ENCODE assay signal across 19 cellular contexts in genomic region chr9:103707181-103707580, GRCh38.
"Had no signal": no experiment of that assay in that cellular context is flagged by ENCODE, and none has a peak within 500 bp of the region (broad histone marks: within the 10 kb centered on the region; RNA-seq: fewer than 3 reads in every experiment).

No MANE protein-coding gene starts in this region.

- H3K36me3 Mint-ChIP-seq: naive thymus-derived CD4-positive, alpha-beta T cell had no signal

- H3K4me1 Mint-ChIP-seq: naive thymus-derived CD4-positive, alpha-beta T cell had no signal

- H3K27me3 ChIP-seq: body of pancreas, foreskin keratinocyte, left lung, upper lobe of left lung had no signal

- H3K27ac Mint-ChIP-seq: activated naive CD4-positive, alpha-beta T cell treated with anti-CD3 and anti-CD28 coated beads for 36 hours; dendritic cell treated with granulocyte-macrophage colony-stimulating factor and Interleukin-4, amounts not matched to agents 40 ng/mL and 50 ng/mL, for 4 days; naive thymus-derived CD4-positive, alpha-beta T cell had no signal

- ATAC-seq: body of pancreas; foreskin keratinocyte; left lung; naive thymus-derived CD4-positive, alpha-beta T cell had no signal

- H3K27me3 Mint-ChIP-seq: dendritic cell treated with granulocyte-macrophage colony-stimulating factor and Interleukin-4, amounts not matched to agents 40 ng/mL and 50 ng/mL, for 4 days; naive thymus-derived CD4-positive, alpha-beta T cell had no signal

- H3K9me3 ChIP-seq: body of pancreas, prostate gland, upper lobe of left lung had no signal

- H3K4me3 ChIP-seq: body of pancreas, left lung, lung, prostate gland, upper lobe of left lung had no signal

- H3K27ac ChIP-seq: body of pancreas, foreskin keratinocyte, left lung, prostate gland, upper lobe of left lung had no signal

- H3K36me3 ChIP-seq: left lung, prostate gland, upper lobe of left lung had no signal

- H3K4me3 Mint-ChIP-seq: activated naive CD4-positive, alpha-beta T cell treated with anti-CD3 and anti-CD28 coated beads for 36 hours; dendritic cell treated with granulocyte-macrophage colony-stimulating factor and Interleukin-4, amounts not matched to agents 40 ng/mL and 50 ng/mL, for 4 days; naive thymus-derived CD4-positive, alpha-beta T cell had no signal

- H3K4me1 ChIP-seq: body of pancreas, foreskin keratinocyte, left lung, prostate gland, upper lobe of left lung had no signal

- DNase-seq: activated CD4-positive, alpha-beta T cell treated with anti-CD3 and anti-CD28 coated beads for 4 hours; activated CD4-positive, alpha-beta T cell treated with anti-CD3 and anti-CD28 coated beads, Interleukin-2, amount 50 U/mL, for 48 hours; activated CD4-positive, CD25-positive, alpha-beta regulatory T cell; activated naive CD4-positive, alpha-beta T cell treated with anti-CD3 and anti-CD28 coated beads for 36 hours; activated T-cell treated with anti-CD3 and anti-CD28 coated beads, Interleukin-2, amount 50 U/mL, for 48 hours; amygdala; body of pancreas; effector CD8-positive, alpha-beta T cell; erythroblast; foreskin keratinocyte; left lung; naive thymus-derived CD4-positive, alpha-beta T cell; stimulated activated CD4-positive, alpha-beta T cell treated with anti-CD3 and anti-CD28 coated beads, Interleukin-4, amount 100 ng/mL, for 24 hours; stimulated activated naive CD4-positive, alpha-beta T cell treated with Interleukin-2 at 50 U/mL for 16 hours; T-helper 9 cell; upper lobe of left lung had no signal
